17 cellular contexts compared by ENCODE assay signal in genomic region chr6:113647158-113647889, GRCh38.
DNase-seq lines count a peak whose midpoint lies in the region; ATAC-seq and FAIRE-seq lines count a peak whose summit lies in the region.
"Had no signal": no experiment of that assay in that cellular context is flagged by ENCODE, and none has a peak within 500 bp of the region (broad histone marks: within the 10 kb centered on the region; RNA-seq: fewer than 3 reads in every experiment).

No MANE protein-coding gene starts in this region.

- no peak for DNase-seq in GM18507 (ENCODE audit: extremely low spot score, insufficient read length, low read depth)
- DNase-seq in germinal center (ENCODE audit: low spot score) = peak; percentile 27
- DNase-seq in NCI-H446 (lab: John Stamatoyannopoulos, UW) = no peak
- DNase-seq in activated naive CD8-positive, alpha-beta T cell treated with anti-CD3 and anti-CD28 coated beads, Interleukin-2, amount 50 U/mL, for 24 hours = no peak
- no peak for DNase-seq in stimulated activated CD4-positive, alpha-beta T cell treated with anti-CD3 and anti-CD28 coated beads, Interleukin-15, amount 100 ng/mL, for 24 hours
- DNase-seq: activated CD4-positive, alpha-beta T cell treated with anti-CD3 and anti-CD28 coated beads for 1 hour; activated T-cell treated with anti-CD3 and anti-CD28 coated beads, Interleukin-2, amount 50 U/mL, for 24 hours; adrenal gland; cerebellar nuclear complex; DMS 273 treated with DMSO at 0.1 percent for 48 hours; NCI-H2171 treated with DMSO at 0.1 percent for 48 hours; OCI-M1; stimulated activated naive CD4-positive, alpha-beta T cell treated with Interleukin-2 at 50 U/mL for 16 hours had no signal

- no peaks in the 10 kb centered on the region for H3K36me3 Mint-ChIP-seq in activated naive CD8-positive, alpha-beta T cell treated with anti-CD3 and anti-CD28 coated beads, Interleukin-2, amount 50 U/mL, for 24 hours (ENCODE audit: low read depth)
- H3K36me3 Mint-ChIP-seq: natural killer cell treated with Interleukin-12 subunit alpha and Interleukin-12 subunit beta and Interleukin-15 and Interleukin-18, amount 100 ng/mL, for 72 hours had no signal

- H3K9me3 Mint-ChIP-seq in activated naive CD8-positive, alpha-beta T cell treated with anti-CD3 and anti-CD28 coated beads, Interleukin-2, amount 50 U/mL, for 24 hours = no peaks in the 10 kb centered on the region
- H3K9me3 Mint-ChIP-seq: activated T-cell treated with anti-CD3 and anti-CD28 coated beads, Interleukin-2, amount 50 U/mL, for 24 hours had no signal

- ATAC-seq in GM21529 (IDR thresholded peaks at IDR 0.05; ENCODE audit: unreplicated experiment) (peak; percentile 23), HG03469 (IDR thresholded peaks at IDR 0.05; ENCODE audit: unreplicated experiment) (peak; percentile 34), GM19035 (IDR thresholded peaks at IDR 0.05; ENCODE audit: unreplicated experiment) (no peak)
- ATAC-seq in activated naive CD8-positive, alpha-beta T cell treated with anti-CD3 and anti-CD28 coated beads, Interleukin-2, amount 50 U/mL, for 24 hours = no peak
- ATAC-seq: natural killer cell treated with Interleukin-12 subunit alpha and Interleukin-12 subunit beta and Interleukin-15 and Interleukin-18, amount 100 ng/mL, for 72 hours had no signal

- peak; percentile 85 for FAIRE-seq in GM18507 (lab: Jason Lieb, UNC)

- H3K27me3 Mint-ChIP-seq in activated naive CD8-positive, alpha-beta T cell treated with anti-CD3 and anti-CD28 coated beads, Interleukin-2, amount 50 U/mL, for 24 hours = peaks cover 19% of the 10 kb centered on the region
- H3K27me3 Mint-ChIP-seq: natural killer cell treated with Interleukin-12 subunit alpha and Interleukin-12 subunit beta and Interleukin-15 and Interleukin-18, amount 100 ng/mL, for 72 hours had no signal

- H3K4me3 Mint-ChIP-seq in activated naive CD8-positive, alpha-beta T cell treated with anti-CD3 and anti-CD28 coated beads, Interleukin-2, amount 50 U/mL, for 24 hours = no peak overlapping the region
- H3K4me3 Mint-ChIP-seq: activated T-cell treated with anti-CD3 and anti-CD28 coated beads, Interleukin-2, amount 50 U/mL, for 24 hours; natural killer cell treated with Interleukin-12 subunit alpha and Interleukin-12 subunit beta and Interleukin-15 and Interleukin-18, amount 100 ng/mL, for 72 hours had no signal

- H3K4me1 Mint-ChIP-seq in activated naive CD8-positive, alpha-beta T cell treated with anti-CD3 and anti-CD28 coated beads, Interleukin-2, amount 50 U/mL, for 24 hours = peaks cover 5% of the 10 kb centered on the region

- no peak overlapping the region for H3K27ac Mint-ChIP-seq in activated naive CD8-positive, alpha-beta T cell treated with anti-CD3 and anti-CD28 coated beads, Interleukin-2, amount 50 U/mL, for 24 hours
- H3K27ac Mint-ChIP-seq: activated T-cell treated with anti-CD3 and anti-CD28 coated beads, Interleukin-2, amount 50 U/mL, for 24 hours; natural killer cell treated with Interleukin-12 subunit alpha and Interleukin-12 subunit beta and Interleukin-15 and Interleukin-18, amount 100 ng/mL, for 72 hours had no signal

Comparison
In these comparisons a context has a peak if more than half of its experiments do, and no peak if none do; other contexts are left out.
1. ATAC-seq: peak in GM21529 (single experiment) and HG03469 (single experiment); none in activated naive CD8-positive, alpha-beta T cell treated with anti-CD3 and anti-CD28 coated beads, Interleukin-2, amount 50 U/mL, for 24 hours (single experiment) and GM19035 (single experiment).